8 cellular contexts compared by ENCODE assay signal in genomic region chr1:185567006-185567405, GRCh38.
DNase-seq lines count a peak whose midpoint lies in the region; ATAC-seq lines count a peak whose summit lies in the region.

No MANE protein-coding gene starts in this region.

- peaks cover 4% of the 10 kb centered on the region for H3K36me3 Mint-ChIP-seq in IgD-negative memory B cell
- peaks cover 7% of the 10 kb centered on the region for H3K36me3 Mint-ChIP-seq in stimulated activated effector memory CD8-positive, alpha-beta T cell treated with anti-CD3 and anti-CD28 coated beads, Interleukin-12 subunit alpha, Interleukin-12 subunit beta, amount 100 ng/mL, for 72 hours

- DNase-seq in activated CD8-positive, alpha-beta memory T cell treated with anti-CD3 and anti-CD28 coated beads, Interleukin-2, amount 50 U/mL, for 1 hour (ENCODE audit: extremely low read depth): peak; percentile 44
- DNase-seq in activated CD8-positive, alpha-beta memory T cell treated with anti-CD3 and anti-CD28 coated beads, Interleukin-2, amount 50 U/mL, for 48 hours: no peak
- DNase-seq in SHP77 (lab: John Stamatoyannopoulos, UW) (peak; percentile 35 to 58), dedifferentiated amniotic fluid mesenchymal stem cell (ENCODE audit: extremely low spot score) (peak; percentile 65), SW 1271 (lab: John Stamatoyannopoulos, UW) (no peak)
- peak in 1 of 2 donors; percentile 10 for DNase-seq in stimulated activated effector memory CD8-positive, alpha-beta T cell treated with anti-CD3 and anti-CD28 coated beads, Interleukin-12 subunit alpha, Interleukin-12 subunit beta, amount 100 ng/mL, for 72 hours (ENCODE audit: low spot score in 2 of 2)

- no peaks in the 10 kb centered on the region for H3K9me3 Mint-ChIP-seq in IgD-negative memory B cell
- peaks cover 2% of the 10 kb centered on the region for H3K9me3 Mint-ChIP-seq in stimulated activated effector memory CD8-positive, alpha-beta T cell treated with anti-CD3 and anti-CD28 coated beads, Interleukin-12 subunit alpha, Interleukin-12 subunit beta, amount 100 ng/mL, for 72 hours

- H3K4me1 Mint-ChIP-seq in IgD-negative memory B cell: peaks cover 22 to 27% (median 25%) of the 10 kb centered on the region in 3 donors
- peaks cover 48% of the 10 kb centered on the region for H3K4me1 Mint-ChIP-seq in stimulated activated effector memory CD8-positive, alpha-beta T cell treated with anti-CD3 and anti-CD28 coated beads, Interleukin-12 subunit alpha, Interleukin-12 subunit beta, amount 100 ng/mL, for 72 hours

- H3K27ac Mint-ChIP-seq in IgD-negative memory B cell: peak overlapping the region; percentile 90 to 98 (median 95)
- H3K27ac Mint-ChIP-seq in stimulated activated effector memory CD8-positive, alpha-beta T cell treated with anti-CD3 and anti-CD28 coated beads, Interleukin-12 subunit alpha, Interleukin-12 subunit beta, amount 100 ng/mL, for 72 hours: peak overlapping the region; percentile 94

- H3K27me3 Mint-ChIP-seq in IgD-negative memory B cell: no peaks in the 10 kb centered on the region

- ATAC-seq in stimulated activated effector memory CD8-positive, alpha-beta T cell treated with anti-CD3 and anti-CD28 coated beads, Interleukin-12 subunit alpha, Interleukin-12 subunit beta, amount 100 ng/mL, for 72 hours: peak; percentile 83
- ATAC-seq in GM19035 (IDR thresholded peaks at IDR 0.05; ENCODE audit: unreplicated experiment): no peak

- H3K4me3 Mint-ChIP-seq in IgD-negative memory B cell: peak overlapping the region; percentile 49 to 72 (median 60)
- H3K4me3 Mint-ChIP-seq in stimulated activated effector memory CD8-positive, alpha-beta T cell treated with anti-CD3 and anti-CD28 coated beads, Interleukin-12 subunit alpha, Interleukin-12 subunit beta, amount 100 ng/mL, for 72 hours: peak overlapping the region; percentile 39

Comparison
In these comparisons a context has a peak if more than half of its experiments do, and no peak if none do; other contexts are left out.
1. DNase-seq: peak in activated CD8-positive, alpha-beta memory T cell treated with anti-CD3 and anti-CD28 coated beads, Interleukin-2, amount 50 U/mL, for 1 hour (single experiment), SHP77 (2 of 2) and dedifferentiated amniotic fluid mesenchymal stem cell (single experiment); none in activated CD8-positive, alpha-beta memory T cell treated with anti-CD3 and anti-CD28 coated beads, Interleukin-2, amount 50 U/mL, for 48 hours (single experiment) and SW 1271 (0 of 2).